In the genomic region with DNA sequence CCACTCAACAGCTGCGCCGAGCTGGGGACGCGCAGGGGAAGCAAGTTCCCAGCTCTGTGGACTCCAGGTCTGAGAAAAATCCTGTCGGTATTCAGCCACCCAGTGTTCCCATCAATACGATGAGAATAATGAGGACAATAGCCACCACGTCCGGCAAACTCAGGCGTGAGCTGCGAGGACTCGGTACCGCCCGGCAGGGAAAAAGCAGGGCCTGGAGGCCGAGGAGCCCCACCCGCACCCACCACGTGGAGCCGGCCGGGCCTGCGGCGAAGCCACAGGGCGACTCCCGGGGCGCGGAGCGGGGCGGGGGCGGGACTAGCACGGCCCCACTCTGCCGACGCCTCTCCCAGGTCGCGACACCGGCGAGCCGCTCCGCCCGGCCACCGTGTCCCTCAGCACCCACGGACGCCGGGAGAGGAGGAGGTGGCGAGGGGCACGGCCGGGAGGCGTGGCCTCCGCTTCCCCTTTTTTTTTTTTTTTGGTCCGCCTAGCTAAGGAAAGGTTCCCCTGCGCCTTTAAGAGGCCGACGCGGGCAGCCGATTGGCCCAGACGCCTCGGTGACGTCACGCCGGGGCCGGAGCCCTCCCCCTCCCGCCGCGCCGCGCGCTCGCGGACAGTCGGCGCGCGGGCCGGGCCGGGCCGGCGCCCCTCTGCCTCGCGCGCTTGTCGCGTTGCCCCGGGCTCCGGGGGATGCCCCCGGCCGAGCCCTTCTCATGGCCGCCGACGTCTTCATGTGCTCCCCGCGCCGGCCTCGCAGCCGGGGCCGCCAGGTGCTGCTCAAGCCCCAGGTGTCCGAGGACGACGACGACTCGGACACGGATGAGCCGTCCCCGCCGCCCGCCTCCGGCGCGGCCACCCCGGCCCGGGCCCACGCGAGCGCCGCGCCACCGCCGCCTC, we compare ENCODE assay signal across 1 cellular context.
A peak's percentile ranks its signal among the peaks of the same experiment; 100 is the strongest.
TF ChIP-seq lines count a peak whose summit lies in the region.

A gene with protein sequence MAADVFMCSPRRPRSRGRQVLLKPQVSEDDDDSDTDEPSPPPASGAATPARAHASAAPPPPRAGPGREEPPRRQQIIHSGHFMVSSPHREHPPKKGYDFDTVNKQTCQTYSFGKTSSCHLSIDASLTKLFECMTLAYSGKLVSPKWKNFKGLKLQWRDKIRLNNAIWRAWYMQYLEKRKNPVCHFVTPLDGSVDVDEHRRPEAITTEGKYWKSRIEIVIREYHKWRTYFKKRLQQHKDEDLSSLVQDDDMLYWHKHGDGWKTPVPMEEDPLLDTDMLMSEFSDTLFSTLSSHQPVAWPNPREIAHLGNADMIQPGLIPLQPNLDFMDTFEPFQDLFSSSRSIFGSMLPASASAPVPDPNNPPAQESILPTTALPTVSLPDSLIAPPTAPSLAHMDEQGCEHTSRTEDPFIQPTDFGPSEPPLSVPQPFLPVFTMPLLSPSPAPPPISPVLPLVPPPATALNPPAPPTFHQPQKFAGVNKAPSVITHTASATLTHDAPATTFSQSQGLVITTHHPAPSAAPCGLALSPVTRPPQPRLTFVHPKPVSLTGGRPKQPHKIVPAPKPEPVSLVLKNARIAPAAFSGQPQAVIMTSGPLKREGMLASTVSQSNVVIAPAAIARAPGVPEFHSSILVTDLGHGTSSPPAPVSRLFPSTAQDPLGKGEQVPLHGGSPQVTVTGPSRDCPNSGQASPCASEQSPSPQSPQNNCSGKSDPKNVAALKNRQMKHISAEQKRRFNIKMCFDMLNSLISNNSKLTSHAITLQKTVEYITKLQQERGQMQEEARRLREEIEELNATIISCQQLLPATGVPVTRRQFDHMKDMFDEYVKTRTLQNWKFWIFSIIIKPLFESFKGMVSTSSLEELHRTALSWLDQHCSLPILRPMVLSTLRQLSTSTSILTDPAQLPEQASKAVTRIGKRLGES (plus strand): TSS at position 616 of the 897 bp plus-strand sequence. CDS start 98 bp downstream, at position 714.

TF ChIP-seq in K562, 482 proteins besides CTCF, POLR2A, EP300 and RAD21 (continued from another document and continues in another):
- TF ChIP-seq, protein P1, sequence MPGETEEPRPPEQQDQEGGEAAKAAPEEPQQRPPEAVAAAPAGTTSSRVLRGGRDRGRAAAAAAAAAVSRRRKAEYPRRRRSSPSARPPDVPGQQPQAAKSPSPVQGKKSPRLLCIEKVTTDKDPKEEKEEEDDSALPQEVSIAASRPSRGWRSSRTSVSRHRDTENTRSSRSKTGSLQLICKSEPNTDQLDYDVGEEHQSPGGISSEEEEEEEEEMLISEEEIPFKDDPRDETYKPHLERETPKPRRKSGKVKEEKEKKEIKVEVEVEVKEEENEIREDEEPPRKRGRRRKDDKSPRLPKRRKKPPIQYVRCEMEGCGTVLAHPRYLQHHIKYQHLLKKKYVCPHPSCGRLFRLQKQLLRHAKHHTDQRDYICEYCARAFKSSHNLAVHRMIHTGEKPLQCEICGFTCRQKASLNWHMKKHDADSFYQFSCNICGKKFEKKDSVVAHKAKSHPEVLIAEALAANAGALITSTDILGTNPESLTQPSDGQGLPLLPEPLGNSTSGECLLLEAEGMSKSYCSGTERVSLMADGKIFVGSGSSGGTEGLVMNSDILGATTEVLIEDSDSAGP (CRISPR knock-in tag; IDR thresholded peaks at IDR 0.05) = peak; percentile 94
- TF ChIP-seq FOXA3 (CRISPR knock-in tag; conservative IDR thresholded peaks at IDR 0.05 in 1 of 2, IDR thresholded peaks at IDR 0.05 in 1 of 2) (no peak), SLC30A9 (CRISPR knock-in tag; IDR thresholded peaks at IDR 0.05) (no peak), SRSF7 (optimal IDR thresholded peaks at IDR 0.05; ENCODE audit: low read depth, low read length) (no peak), SRF (CRISPR knock-in tag; IDR thresholded peaks at IDR 0.05) (peak in 1 of 2 experiments; percentile 54; a peak in 1 of 4 replicates), RBM14 (IDR thresholded peaks at IDR 0.05; ENCODE audit: borderline replicate concordance, insufficient read depth, low read depth, low read length) (no peak), ZNF282 (CRISPR knock-in tag; IDR thresholded peaks at IDR 0.05) (no peak), SMARCA4 (IDR thresholded peaks at IDR 0.05) (0 out of 2 replicates have a peak, but pooled peaks have one; percentile 31), PYGO2 (tag; IDR thresholded peaks at IDR 0.05) (no peak), L3MBTL2 (IDR thresholded peaks at IDR 0.05) (peak; percentile 100), MEIS2 (IDR thresholded peaks at IDR 0.05; ENCODE audit: partially characterized antibody) (peak; percentile 44), POLR2AphosphoS2 (IDR thresholded peaks at IDR 0.05; ENCODE audit: low read length) (0 out of 2 replicates have a peak, but pooled peaks have one; percentile 65), MAZ (CRISPR knock-in tag; conservative IDR thresholded peaks at IDR 0.05 in 1 of 2, IDR thresholded peaks at IDR 0.05 in 1 of 2) (peak; percentile 94 to 96), CCAR2 (IDR thresholded peaks at IDR 0.05; ENCODE audit: low read depth, low read length) (no peak), ZNF384 (IDR thresholded peaks at IDR 0.05; ENCODE audit: low read depth, low read length) (peak; percentile 99), WHSC1 (IDR thresholded peaks at IDR 0.05; ENCODE audit: low read length) (no peak), ZNF263 (CRISPR knock-in tag; IDR thresholded peaks at IDR 0.05; ENCODE audit: borderline replicate concordance) (peak; percentile 61; the same call in 1 of the 2 replicates), ZNF165 (CRISPR knock-in tag; IDR thresholded peaks at IDR 0.05; ENCODE audit: borderline replicate concordance) (no peak), PPARD (CRISPR knock-in tag; IDR thresholded peaks at IDR 0.05) (no peak), TBP (optimal IDR thresholded peaks at IDR 0.05; ENCODE audit: low read depth, low read length) (peak; percentile 30), SAFB2 (IDR thresholded peaks at IDR 0.05; ENCODE audit: borderline replicate concordance, low read depth, low read length, severe bottlenecking) (no peak), HIVEP1 (CRISPR knock-in tag; IDR thresholded peaks at IDR 0.05) (no peak), DMBX1 (CRISPR knock-in tag; IDR thresholded peaks at IDR 0.05; ENCODE audit: borderline replicate concordance) (peak; percentile 19; the same call in 1 of the 2 replicates), PHB (CRISPR knock-in tag; IDR thresholded peaks at IDR 0.05) (no peak), NCOA2 (IDR thresholded peaks at IDR 0.05; ENCODE audit: partially characterized antibody in 2 of 2) (no peak), ZNF140 (CRISPR knock-in tag; IDR thresholded peaks at IDR 0.05) (no peak)
- TF ChIP-seq, protein P2, sequence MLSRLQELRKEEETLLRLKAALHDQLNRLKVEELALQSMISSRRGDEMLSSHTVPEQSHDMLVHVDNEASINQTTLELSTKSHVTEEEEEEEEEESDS (CRISPR knock-in tag; IDR thresholded peaks at IDR 0.05) = no peak
- TF ChIP-seq, protein P3, sequence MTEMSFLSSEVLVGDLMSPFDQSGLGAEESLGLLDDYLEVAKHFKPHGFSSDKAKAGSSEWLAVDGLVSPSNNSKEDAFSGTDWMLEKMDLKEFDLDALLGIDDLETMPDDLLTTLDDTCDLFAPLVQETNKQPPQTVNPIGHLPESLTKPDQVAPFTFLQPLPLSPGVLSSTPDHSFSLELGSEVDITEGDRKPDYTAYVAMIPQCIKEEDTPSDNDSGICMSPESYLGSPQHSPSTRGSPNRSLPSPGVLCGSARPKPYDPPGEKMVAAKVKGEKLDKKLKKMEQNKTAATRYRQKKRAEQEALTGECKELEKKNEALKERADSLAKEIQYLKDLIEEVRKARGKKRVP (CRISPR knock-in tag; IDR thresholded peaks at IDR 0.05) = no peak
- TF ChIP-seq, protein P4, sequence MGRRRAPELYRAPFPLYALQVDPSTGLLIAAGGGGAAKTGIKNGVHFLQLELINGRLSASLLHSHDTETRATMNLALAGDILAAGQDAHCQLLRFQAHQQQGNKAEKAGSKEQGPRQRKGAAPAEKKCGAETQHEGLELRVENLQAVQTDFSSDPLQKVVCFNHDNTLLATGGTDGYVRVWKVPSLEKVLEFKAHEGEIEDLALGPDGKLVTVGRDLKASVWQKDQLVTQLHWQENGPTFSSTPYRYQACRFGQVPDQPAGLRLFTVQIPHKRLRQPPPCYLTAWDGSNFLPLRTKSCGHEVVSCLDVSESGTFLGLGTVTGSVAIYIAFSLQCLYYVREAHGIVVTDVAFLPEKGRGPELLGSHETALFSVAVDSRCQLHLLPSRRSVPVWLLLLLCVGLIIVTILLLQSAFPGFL (CRISPR knock-in tag; IDR thresholded peaks at IDR 0.05) = no peak
- TF ChIP-seq, protein P5, sequence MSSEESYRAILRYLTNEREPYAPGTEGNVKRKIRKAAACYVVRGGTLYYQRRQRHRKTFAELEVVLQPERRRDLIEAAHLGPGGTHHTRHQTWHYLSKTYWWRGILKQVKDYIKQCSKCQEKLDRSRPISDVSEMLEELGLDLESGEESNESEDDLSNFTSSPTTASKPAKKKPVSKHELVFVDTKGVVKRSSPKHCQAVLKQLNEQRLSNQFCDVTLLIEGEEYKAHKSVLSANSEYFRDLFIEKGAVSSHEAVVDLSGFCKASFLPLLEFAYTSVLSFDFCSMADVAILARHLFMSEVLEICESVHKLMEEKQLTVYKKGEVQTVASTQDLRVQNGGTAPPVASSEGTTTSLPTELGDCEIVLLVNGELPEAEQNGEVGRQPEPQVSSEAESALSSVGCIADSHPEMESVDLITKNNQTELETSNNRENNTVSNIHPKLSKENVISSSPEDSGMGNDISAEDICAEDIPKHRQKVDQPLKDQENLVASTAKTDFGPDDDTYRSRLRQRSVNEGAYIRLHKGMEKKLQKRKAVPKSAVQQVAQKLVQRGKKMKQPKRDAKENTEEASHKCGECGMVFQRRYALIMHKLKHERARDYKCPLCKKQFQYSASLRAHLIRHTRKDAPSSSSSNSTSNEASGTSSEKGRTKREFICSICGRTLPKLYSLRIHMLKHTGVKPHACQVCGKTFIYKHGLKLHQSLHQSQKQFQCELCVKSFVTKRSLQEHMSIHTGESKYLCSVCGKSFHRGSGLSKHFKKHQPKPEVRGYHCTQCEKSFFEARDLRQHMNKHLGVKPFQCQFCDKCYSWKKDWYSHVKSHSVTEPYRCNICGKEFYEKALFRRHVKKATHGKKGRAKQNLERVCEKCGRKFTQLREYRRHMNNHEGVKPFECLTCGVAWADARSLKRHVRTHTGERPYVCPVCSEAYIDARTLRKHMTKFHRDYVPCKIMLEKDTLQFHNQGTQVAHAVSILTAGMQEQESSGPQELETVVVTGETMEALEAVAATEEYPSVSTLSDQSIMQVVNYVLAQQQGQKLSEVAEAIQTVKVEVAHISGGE (CRISPR knock-in tag; IDR thresholded peaks at IDR 0.05) = peak in 1 of 3 experiments; percentile 60; a peak in 1 of 6 replicates
- TF ChIP-seq, protein P6, sequence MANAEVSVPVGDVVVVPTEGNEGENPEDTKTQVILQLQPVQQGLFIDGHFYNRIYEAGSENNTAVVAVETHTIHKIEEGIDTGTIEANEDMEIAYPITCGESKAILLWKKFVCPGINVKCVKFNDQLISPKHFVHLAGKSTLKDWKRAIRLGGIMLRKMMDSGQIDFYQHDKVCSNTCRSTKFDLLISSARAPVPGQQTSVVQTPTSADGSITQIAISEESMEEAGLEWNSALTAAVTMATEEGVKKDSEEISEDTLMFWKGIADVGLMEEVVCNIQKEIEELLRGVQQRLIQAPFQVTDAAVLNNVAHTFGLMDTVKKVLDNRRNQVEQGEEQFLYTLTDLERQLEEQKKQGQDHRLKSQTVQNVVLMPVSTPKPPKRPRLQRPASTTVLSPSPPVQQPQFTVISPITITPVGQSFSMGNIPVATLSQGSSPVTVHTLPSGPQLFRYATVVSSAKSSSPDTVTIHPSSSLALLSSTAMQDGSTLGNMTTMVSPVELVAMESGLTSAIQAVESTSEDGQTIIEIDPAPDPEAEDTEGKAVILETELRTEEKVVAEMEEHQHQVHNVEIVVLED (CRISPR knock-in tag; IDR thresholded peaks at IDR 0.05) = 0 out of 2 replicates have a peak, but pooled peaks have one; percentile 35
- TF ChIP-seq, protein P7, sequence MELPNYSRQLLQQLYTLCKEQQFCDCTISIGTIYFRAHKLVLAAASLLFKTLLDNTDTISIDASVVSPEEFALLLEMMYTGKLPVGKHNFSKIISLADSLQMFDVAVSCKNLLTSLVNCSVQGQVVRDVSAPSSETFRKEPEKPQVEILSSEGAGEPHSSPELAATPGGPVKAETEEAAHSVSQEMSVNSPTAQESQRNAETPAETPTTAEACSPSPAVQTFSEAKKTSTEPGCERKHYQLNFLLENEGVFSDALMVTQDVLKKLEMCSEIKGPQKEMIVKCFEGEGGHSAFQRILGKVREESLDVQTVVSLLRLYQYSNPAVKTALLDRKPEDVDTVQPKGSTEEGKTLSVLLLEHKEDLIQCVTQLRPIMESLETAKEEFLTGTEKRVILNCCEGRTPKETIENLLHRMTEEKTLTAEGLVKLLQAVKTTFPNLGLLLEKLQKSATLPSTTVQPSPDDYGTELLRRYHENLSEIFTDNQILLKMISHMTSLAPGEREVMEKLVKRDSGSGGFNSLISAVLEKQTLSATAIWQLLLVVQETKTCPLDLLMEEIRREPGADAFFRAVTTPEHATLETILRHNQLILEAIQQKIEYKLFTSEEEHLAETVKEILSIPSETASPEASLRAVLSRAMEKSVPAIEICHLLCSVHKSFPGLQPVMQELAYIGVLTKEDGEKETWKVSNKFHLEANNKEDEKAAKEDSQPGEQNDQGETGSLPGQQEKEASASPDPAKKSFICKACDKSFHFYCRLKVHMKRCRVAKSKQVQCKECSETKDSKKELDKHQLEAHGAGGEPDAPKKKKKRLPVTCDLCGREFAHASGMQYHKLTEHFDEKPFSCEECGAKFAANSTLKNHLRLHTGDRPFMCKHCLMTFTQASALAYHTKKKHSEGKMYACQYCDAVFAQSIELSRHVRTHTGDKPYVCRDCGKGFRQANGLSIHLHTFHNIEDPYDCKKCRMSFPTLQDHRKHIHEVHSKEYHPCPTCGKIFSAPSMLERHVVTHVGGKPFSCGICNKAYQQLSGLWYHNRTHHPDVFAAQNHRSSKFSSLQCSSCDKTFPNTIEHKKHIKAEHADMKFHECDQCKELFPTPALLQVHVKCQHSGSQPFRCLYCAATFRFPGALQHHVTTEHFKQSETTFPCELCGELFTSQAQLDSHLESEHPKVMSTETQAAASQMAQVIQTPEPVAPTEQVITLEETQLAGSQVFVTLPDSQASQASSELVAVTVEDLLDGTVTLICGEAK (IDR thresholded peaks at IDR 0.05) = no peak
- TF ChIP-seq, protein P7 (CRISPR knock-in tag; IDR thresholded peaks at IDR 0.05) = no peak
